ENCODE assay signal across 1 cellular context in the genomic region with DNA sequence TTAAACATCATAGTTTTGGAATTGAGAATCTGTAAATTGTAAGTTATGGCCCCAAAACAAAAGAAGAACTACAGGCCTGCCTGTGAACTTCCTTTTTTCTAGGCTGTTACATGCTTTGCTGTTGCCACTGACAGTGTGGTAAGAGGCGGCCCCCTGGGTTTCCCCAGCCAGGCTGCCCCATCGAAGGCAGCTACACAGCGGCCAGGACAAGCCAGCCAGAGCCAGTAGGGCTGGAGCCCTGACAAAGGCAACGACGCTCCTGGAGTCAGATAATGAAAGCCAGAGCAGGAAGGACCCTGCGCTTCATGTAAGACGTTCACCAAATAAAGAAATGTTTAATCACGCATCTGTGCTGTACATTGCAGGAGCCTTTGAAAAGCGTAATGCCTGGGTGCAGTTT.
TF ChIP-seq lines count a peak whose summit lies in the region.

No MANE protein-coding gene starts in this region.

TF ChIP-seq in SK-N-SH, 30 proteins besides CTCF, POLR2A, EP300 and RAD21 (continued from another document):
- TF ChIP-seq, protein P1, sequence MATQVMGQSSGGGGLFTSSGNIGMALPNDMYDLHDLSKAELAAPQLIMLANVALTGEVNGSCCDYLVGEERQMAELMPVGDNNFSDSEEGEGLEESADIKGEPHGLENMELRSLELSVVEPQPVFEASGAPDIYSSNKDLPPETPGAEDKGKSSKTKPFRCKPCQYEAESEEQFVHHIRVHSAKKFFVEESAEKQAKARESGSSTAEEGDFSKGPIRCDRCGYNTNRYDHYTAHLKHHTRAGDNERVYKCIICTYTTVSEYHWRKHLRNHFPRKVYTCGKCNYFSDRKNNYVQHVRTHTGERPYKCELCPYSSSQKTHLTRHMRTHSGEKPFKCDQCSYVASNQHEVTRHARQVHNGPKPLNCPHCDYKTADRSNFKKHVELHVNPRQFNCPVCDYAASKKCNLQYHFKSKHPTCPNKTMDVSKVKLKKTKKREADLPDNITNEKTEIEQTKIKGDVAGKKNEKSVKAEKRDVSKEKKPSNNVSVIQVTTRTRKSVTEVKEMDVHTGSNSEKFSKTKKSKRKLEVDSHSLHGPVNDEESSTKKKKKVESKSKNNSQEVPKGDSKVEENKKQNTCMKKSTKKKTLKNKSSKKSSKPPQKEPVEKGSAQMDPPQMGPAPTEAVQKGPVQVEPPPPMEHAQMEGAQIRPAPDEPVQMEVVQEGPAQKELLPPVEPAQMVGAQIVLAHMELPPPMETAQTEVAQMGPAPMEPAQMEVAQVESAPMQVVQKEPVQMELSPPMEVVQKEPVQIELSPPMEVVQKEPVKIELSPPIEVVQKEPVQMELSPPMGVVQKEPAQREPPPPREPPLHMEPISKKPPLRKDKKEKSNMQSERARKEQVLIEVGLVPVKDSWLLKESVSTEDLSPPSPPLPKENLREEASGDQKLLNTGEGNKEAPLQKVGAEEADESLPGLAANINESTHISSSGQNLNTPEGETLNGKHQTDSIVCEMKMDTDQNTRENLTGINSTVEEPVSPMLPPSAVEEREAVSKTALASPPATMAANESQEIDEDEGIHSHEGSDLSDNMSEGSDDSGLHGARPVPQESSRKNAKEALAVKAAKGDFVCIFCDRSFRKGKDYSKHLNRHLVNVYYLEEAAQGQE (IDR thresholded peaks at IDR 0.05; ENCODE audit: low read depth, low read length) = no peak
- TF ChIP-seq NRF1 (IDR thresholded peaks at IDR 0.05; ENCODE audit: low read depth, low read length) (no peak), FOXJ3 (CRISPR knock-in tag; IDR thresholded peaks at IDR 0.05) (0 out of 2 replicates have a peak, but pooled peaks have one; percentile 56), GABPA (IDR thresholded peaks at IDR 0.05; ENCODE audit: low read depth) (no peak), RCOR1 (IDR thresholded peaks at IDR 0.05; ENCODE audit: low read length) (0 out of 2 replicates have a peak, but pooled peaks have one; percentile 49), MEF2A (IDR thresholded peaks at IDR 0.05; ENCODE audit: borderline replicate concordance, low read depth) (no peak), TEAD4 (IDR thresholded peaks at IDR 0.05; ENCODE audit: borderline replicate concordance, insufficient read depth) (no peak), SIN3A (IDR thresholded peaks at IDR 0.05; ENCODE audit: borderline replicate concordance, low read depth, low read length) (no peak), CHD2 (IDR thresholded peaks at IDR 0.05; ENCODE audit: low read length, partially characterized antibody) (peak; percentile 49), MXI1 (IDR thresholded peaks at IDR 0.05; ENCODE audit: low read depth, low read length) (peak; percentile 72)
- TF ChIP-seq, protein P2, sequence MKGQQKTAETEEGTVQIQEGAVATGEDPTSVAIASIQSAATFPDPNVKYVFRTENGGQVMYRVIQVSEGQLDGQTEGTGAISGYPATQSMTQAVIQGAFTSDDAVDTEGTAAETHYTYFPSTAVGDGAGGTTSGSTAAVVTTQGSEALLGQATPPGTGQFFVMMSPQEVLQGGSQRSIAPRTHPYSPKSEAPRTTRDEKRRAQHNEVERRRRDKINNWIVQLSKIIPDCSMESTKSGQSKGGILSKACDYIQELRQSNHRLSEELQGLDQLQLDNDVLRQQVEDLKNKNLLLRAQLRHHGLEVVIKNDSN (IDR thresholded peaks at IDR 0.05; ENCODE audit: borderline replicate concordance, low read depth) = no peak
